Comparison of ENCODE assay signal across 18 cellular contexts in the genomic region with DNA sequence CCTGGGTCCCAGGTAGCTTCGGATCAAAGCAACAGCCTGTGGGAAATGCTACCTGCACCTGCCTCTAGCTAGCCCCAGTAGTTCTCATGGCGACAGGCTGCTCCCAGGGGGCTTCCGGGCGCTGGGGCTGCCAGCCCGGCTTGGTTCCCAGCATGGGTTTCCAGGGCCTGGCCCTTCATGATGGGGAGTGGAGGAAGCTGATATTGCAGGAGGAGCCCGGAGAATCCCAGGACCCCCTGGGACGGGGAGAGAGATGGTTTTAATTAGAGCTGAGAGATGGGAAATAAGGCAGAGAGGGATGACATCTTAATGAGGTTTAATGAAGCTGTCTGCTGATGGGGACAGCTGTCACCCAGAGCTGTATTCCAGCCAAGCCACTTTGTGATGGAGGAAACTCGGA.
DNase-seq lines count a peak whose midpoint lies in the region; ATAC-seq and TF ChIP-seq lines count a peak whose summit lies in the region.
"Had no signal": no experiment of that assay in that cellular context is flagged by ENCODE, and none has a peak within 500 bp of the region (broad histone marks: within the 10 kb centered on the region; RNA-seq: fewer than 3 reads in every experiment).

No MANE protein-coding gene starts in this region.

- H3K4me1 Mint-ChIP-seq in natural killer cell treated with Interleukin-12 subunit alpha and Interleukin-12 subunit beta and Interleukin-15 and Interleukin-18, amount 100 ng/mL, for 72 hours (ENCODE audit: low read depth in 2 of 2): peaks cover 26 to 32% of the 10 kb centered on the region in 2 donors
- peaks cover 31 to 33% of the 10 kb centered on the region in 2 donors for H3K4me1 Mint-ChIP-seq in natural killer cell

- H3K4me1 ChIP-seq in SJCRH30: no peaks in the 10 kb centered on the region
- H3K4me1 ChIP-seq: breast epithelium had no signal

- no peaks in the 10 kb centered on the region for H3K36me3 ChIP-seq in SJCRH30
- H3K36me3 ChIP-seq: breast epithelium had no signal

- H3K27ac ChIP-seq in SJCRH30 (no peak overlapping the region), dorsolateral prefrontal cortex (no peak overlapping the region)
- H3K27ac ChIP-seq: breast epithelium, coronary artery, skin epidermis had no signal

- H3K27ac Mint-ChIP-seq in natural killer cell treated with Interleukin-12 subunit alpha and Interleukin-12 subunit beta and Interleukin-15 and Interleukin-18, amount 100 ng/mL, for 72 hours: peak overlapping the region in 1 of 2 donors; percentile 68
- peak overlapping the region in 1 of 2 donors; percentile 36 for H3K27ac Mint-ChIP-seq in natural killer cell
- H3K27ac Mint-ChIP-seq: IgD-negative memory B cell; stimulated activated memory B cell treated with anti-CD40 and anti-IgM and Interleukin-4, amounts not matched to agents 10 μg/mL and 1 μg/mL and 100 μg/mL, for 72 hours had no signal

- intact Hi-C loops in natural killer cell (cut with micrococcal nuclease) (no loop called here), dorsolateral prefrontal cortex (cut with DNase I) (no loop called here)

- H3K27me3 Mint-ChIP-seq in natural killer cell treated with Interleukin-12 subunit alpha and Interleukin-12 subunit beta and Interleukin-15 and Interleukin-18, amount 100 ng/mL, for 72 hours: peaks cover 26 to 35% of the 10 kb centered on the region in 2 donors
- peaks cover 39 to 49% of the 10 kb centered on the region in 2 donors for H3K27me3 Mint-ChIP-seq in natural killer cell (ENCODE audit: low read depth in 2 of 2)

- no peaks in the 10 kb centered on the region for H3K9me3 Mint-ChIP-seq in natural killer cell treated with Interleukin-12 subunit alpha and Interleukin-12 subunit beta and Interleukin-15 and Interleukin-18, amount 100 ng/mL, for 72 hours
- H3K9me3 Mint-ChIP-seq in natural killer cell: no peaks in the 10 kb centered on the region
- H3K9me3 Mint-ChIP-seq: activated CD4-positive, alpha-beta memory T cell treated with anti-CD3 and anti-CD28 coated beads for 36 hours; IgD-negative memory B cell; stimulated activated memory B cell treated with anti-CD40 and anti-IgM and Interleukin-4, amounts not matched to agents 10 μg/mL and 1 μg/mL and 100 μg/mL, for 72 hours had no signal

- H3K27me3 ChIP-seq in SJCRH30 (peaks cover 39% of the 10 kb centered on the region), dorsolateral prefrontal cortex (peaks cover 0 to 55% (median 37%) of the 10 kb centered on the region in 45 donors)

- DNase-seq in natural killer cell treated with Interleukin-12 subunit alpha and Interleukin-12 subunit beta and Interleukin-15 and Interleukin-18, amount 100 ng/mL, for 72 hours (ENCODE audit: low spot score): no peak
- DNase-seq in natural killer cell: no peak
- DNase-seq in NCI-H2081 (lab: John Stamatoyannopoulos, UW): peak; percentile 69 to 86
- DNase-seq in NCI-H526 treated with DMSO at 0.1 percent for 48 hours (lab: John Stamatoyannopoulos, UW): peak; percentile 5
- DNase-seq in retina: peak; percentile 68
- no peak for DNase-seq in SJCRH30
- DNase-seq in NAMALWA (ENCODE audit: low spot score): no peak
- no peak for DNase-seq in dorsolateral prefrontal cortex
- DNase-seq: activated CD4-positive, alpha-beta memory T cell treated with anti-CD3 and anti-CD28 coated beads for 36 hours; activated CD4-positive, CD25-positive, alpha-beta regulatory T cell; GF-D8; HCEC 1CT; stimulated activated CD4-positive, alpha-beta T cell treated with anti-CD3 and anti-CD28 coated beads, Interleukin-1b, Interleukin-23, amount 100 ng/mL, for 48 hours had no signal

- TF ChIP-seq CTCF in natural killer cell (IDR thresholded peaks at IDR 0.05): no peak
- TF ChIP-seq CTCF in dorsolateral prefrontal cortex (IDR thresholded peaks at IDR 0.05 in 54 of 56, conservative IDR thresholded peaks at IDR 0.05 in 2 of 56; ENCODE audit: low read depth in 1 of 56, partially characterized antibody in 56 of 56): no peak

- no peak for ATAC-seq in natural killer cell treated with Interleukin-12 subunit alpha and Interleukin-12 subunit beta and Interleukin-15 and Interleukin-18, amount 100 ng/mL, for 72 hours
- ATAC-seq in natural killer cell: no peak
- ATAC-seq: stimulated activated memory B cell treated with anti-CD40 and anti-IgM and Interleukin-4, amounts not matched to agents 10 μg/mL and 1 μg/mL and 100 μg/mL, for 72 hours had no signal

- 0 out of 2 replicates have a peak, but pooled peaks cover 4% of the 10 kb centered on the region for H3K9me3 ChIP-seq in SJCRH30 (replicated peaks)
- H3K9me3 ChIP-seq: breast epithelium had no signal

- H3K4me3 ChIP-seq in SJCRH30 (no peak overlapping the region), dorsolateral prefrontal cortex (no peak overlapping the region)
- H3K4me3 ChIP-seq: breast epithelium, coronary artery, skin epidermis had no signal

- peak overlapping the region; percentile 74 for H3K4me3 Mint-ChIP-seq in natural killer cell treated with Interleukin-12 subunit alpha and Interleukin-12 subunit beta and Interleukin-15 and Interleukin-18, amount 100 ng/mL, for 72 hours
- no peak overlapping the region for H3K4me3 Mint-ChIP-seq in natural killer cell
- H3K4me3 Mint-ChIP-seq: IgD-negative memory B cell; stimulated activated memory B cell treated with anti-CD40 and anti-IgM and Interleukin-4, amounts not matched to agents 10 μg/mL and 1 μg/mL and 100 μg/mL, for 72 hours had no signal

- H3K36me3 Mint-ChIP-seq in natural killer cell treated with Interleukin-12 subunit alpha and Interleukin-12 subunit beta and Interleukin-15 and Interleukin-18, amount 100 ng/mL, for 72 hours: no peaks in the 10 kb centered on the region
- H3K36me3 Mint-ChIP-seq in natural killer cell: no peaks in the 10 kb centered on the region
- H3K36me3 Mint-ChIP-seq: activated CD4-positive, alpha-beta memory T cell treated with anti-CD3 and anti-CD28 coated beads for 36 hours; IgD-negative memory B cell; stimulated activated memory B cell treated with anti-CD40 and anti-IgM and Interleukin-4, amounts not matched to agents 10 μg/mL and 1 μg/mL and 100 μg/mL, for 72 hours had no signal

Comparison
In these comparisons a context has a peak if more than half of its experiments do, and no peak if none do; other contexts are left out.
1. DNase-seq: peak in NCI-H2081 (2 of 2), NCI-H526 treated with DMSO at 0.1 percent for 48 hours (single experiment) and retina (single experiment); none in natural killer cell treated with Interleukin-12 subunit alpha and Interleukin-12 subunit beta and Interleukin-15 and Interleukin-18, amount 100 ng/mL, for 72 hours (single experiment), natural killer cell (single experiment), SJCRH30 (0 of 2), NAMALWA (single experiment) and dorsolateral prefrontal cortex (0 of 10).